20 cellular contexts compared by ENCODE assay signal in genomic region chr10:67925449-67926005, GRCh38. TPM values are rescaled to one million over a fixed set of nuclear protein-coding genes. Genes with fewer than 3 reads are reported as not detected.
DNase-seq lines count a peak whose midpoint lies in the region; ATAC-seq and TF ChIP-seq lines count a peak whose summit lies in the region.
"Had no signal": no experiment of that assay in that cellular context is flagged by ENCODE, and none has a peak within 500 bp of the region (broad histone marks: within the 10 kb centered on the region; RNA-seq: fewer than 3 reads in every experiment).

No MANE protein-coding gene starts in this region.

- no peaks in the 10 kb centered on the region for H3K4me1 Mint-ChIP-seq in CD8-positive, alpha-beta T cell (ENCODE audit: low read depth)
- H3K4me1 Mint-ChIP-seq: natural killer cell had no signal

- H3K23ac ChIP-seq in mesenchymal stem cell (ENCODE audit: low read length in 2 of 2): no peak overlapping the region

- DNase-seq in CD8-positive, alpha-beta T cell: no peak
- DNase-seq in HT1080 (ENCODE audit: low read depth) (peak; percentile 12), mammary epithelial cell (peak; percentile 35), mesenchymal stem cell (no peak), SW480 (ENCODE audit: low spot score) (no peak), kidney glomerular epithelial cell (lab: John Stamatoyannopoulos, UW) (no peak), GM19240 (ENCODE audit: insufficient read length, low spot score) (no peak)
- DNase-seq: activated CD8-positive, alpha-beta T cell treated with anti-CD3 and anti-CD28 coated beads for 36 hours; amygdala; colonic mucosa; DMS79 treated with DMSO at 0.1 percent for 48 hours; natural killer cell; NCI-H187 treated with DMSO at 0.1 percent for 48 hours; thyroid gland; WERI-Rb-1 had no signal

- H4K8ac ChIP-seq in mesenchymal stem cell (ENCODE audit: low read length): no peak overlapping the region

- H3K9ac ChIP-seq in mammary epithelial cell (ENCODE audit: insufficient read depth, low read length) (no peak overlapping the region), mesenchymal stem cell (ENCODE audit: low read length) (peak overlapping the region; percentile 37)

- H3K4me2 ChIP-seq in mammary epithelial cell (ENCODE audit: insufficient read depth, low read depth, low read length): no peak overlapping the region
- no peak overlapping the region for H3K4me2 ChIP-seq in mesenchymal stem cell (ENCODE audit: low read length, poor library complexity, severe bottlenecking)

- peak overlapping the region; percentile 37 for H3K27ac Mint-ChIP-seq in CD8-positive, alpha-beta T cell
- H3K27ac Mint-ChIP-seq: activated CD8-positive, alpha-beta T cell treated with anti-CD3 and anti-CD28 coated beads for 36 hours; activated T-helper 2 cell treated with anti-CD3 and anti-CD28 coated beads, Interferon-gamma antibody, Interleukin-2, Interleukin-4, amounts not matched to agents 10 μg/mL and 5 μg/mL and 100 μg/mL, durations not matched to agents 14 hours and 24 hours and 36 hours; natural killer cell; progenitor cell of endocrine pancreas; T-helper 1 cell treated with Interleukin-12 subunit alpha and Interleukin-12 subunit beta and Interleukin-4 antibody, amounts not matched to agents 30 μg/mL and 1 μg/mL, for 36 hours had no signal

- H3K18ac ChIP-seq in mesenchymal stem cell (ENCODE audit: low read depth in 1 of 2, low read length in 2 of 2): no peak overlapping the region

- H3K27me3 Mint-ChIP-seq in CD8-positive, alpha-beta T cell (ENCODE audit: low read depth): no peaks in the 10 kb centered on the region
- H3K27me3 Mint-ChIP-seq: activated CD8-positive, alpha-beta T cell treated with anti-CD3 and anti-CD28 coated beads for 36 hours; progenitor cell of endocrine pancreas had no signal

- intact Hi-C loops in CD8-positive, alpha-beta T cell (cut with DNase I, micrococcal nuclease): no loop called here
- intact Hi-C loops in mammary epithelial cell (cut with micrococcal nuclease): no loop called here

- H2BK120ac ChIP-seq in mesenchymal stem cell (ENCODE audit: low read depth, low read length): no peak overlapping the region

- no peaks in the 10 kb centered on the region for H3K9me3 ChIP-seq in CD8-positive, alpha-beta T cell (ENCODE audit: low read length)
- no peaks in the 10 kb centered on the region for H3K9me3 ChIP-seq in mammary epithelial cell (replicated peaks; ENCODE audit: insufficient read depth, low read length)
- H3K9me3 ChIP-seq in mesenchymal stem cell (ENCODE audit: control insufficient read depth, low read length): no peaks in the 10 kb centered on the region
- H3K9me3 ChIP-seq: colonic mucosa, thyroid gland had no signal

- H3K4me1 ChIP-seq in CD8-positive, alpha-beta T cell (ENCODE audit: insufficient read depth, low read length): no peaks in the 10 kb centered on the region
- H3K4me1 ChIP-seq in mammary epithelial cell (ENCODE audit: insufficient read depth, low read length) (no peaks in the 10 kb centered on the region), mesenchymal stem cell (ENCODE audit: control insufficient read depth, insufficient read depth, low read depth, low read length) (no peaks in the 10 kb centered on the region)
- H3K4me1 ChIP-seq: colonic mucosa, thyroid gland had no signal

- H2AFZ ChIP-seq in mammary epithelial cell (ENCODE audit: low read depth, low read length): no peak overlapping the region
- no peak overlapping the region for H2AFZ ChIP-seq in mesenchymal stem cell (ENCODE audit: low read depth, low read length)

- no peak overlapping the region for H2AK5ac ChIP-seq in mesenchymal stem cell (ENCODE audit: low read length, severe bottlenecking)

- H4K20me1 ChIP-seq in mammary epithelial cell (ENCODE audit: insufficient read depth, low read length): no peaks in the 10 kb centered on the region

- WGBS in mammary epithelial cell (ENCODE audit: low coverage, missing lambda C conversion rate): 93% methylated on average over 1 of the region's 1 CpG
- WGBS in mesenchymal stem cell: no CpG with 5 or more reads among the region's 1 CpG

- CTCF ChIA-PET in CD8-positive, alpha-beta T cell (lab: Charles Lee): no interaction called here
- CTCF ChIA-PET in mammary epithelial cell (lab: Charles Lee; ENCODE audit: low non-redundant PET): no interaction called here

- peaks cover 10% of the 10 kb centered on the region for H3K36me3 ChIP-seq in CD8-positive, alpha-beta T cell (ENCODE audit: insufficient read depth, low read length)
- H3K36me3 ChIP-seq in mammary epithelial cell (ENCODE audit: insufficient read depth, low read length): peaks cover 23% of the 10 kb centered on the region
- peaks cover 6 to 81% of the 10 kb centered on the region in 2 experiments for H3K36me3 ChIP-seq in mesenchymal stem cell (ENCODE audit: control insufficient read depth in 1 of 2, insufficient read depth in 2 of 2, low read depth in 1 of 2, low read length in 2 of 2)
- H3K36me3 ChIP-seq: colonic mucosa, WERI-Rb-1 had no signal

- no peak for ATAC-seq in CD8-positive, alpha-beta T cell
- ATAC-seq: activated CD8-positive, alpha-beta T cell treated with anti-CD3 and anti-CD28 coated beads for 36 hours; natural killer cell; Right ventricle myocardium inferior had no signal

- dilution Hi-C loops in mammary epithelial cell (cut with HindIII; ENCODE audit: low sequenced_read_pairs): no loop called here

- no peak overlapping the region for H3K4me3 ChIP-seq in CD8-positive, alpha-beta T cell (ENCODE audit: low read depth, low read length)
- H3K4me3 ChIP-seq in mammary epithelial cell (replicated peaks in 1 of 3; ENCODE audit: insufficient read depth in 1 of 3, low read depth in 2 of 3, low read length in 3 of 3): no peak overlapping the region
- no peak overlapping the region for H3K4me3 ChIP-seq in mesenchymal stem cell (ENCODE audit: insufficient read depth in 1 of 2, low read depth in 1 of 2, low read length in 2 of 2)
- H3K4me3 ChIP-seq: colonic mucosa, thyroid gland had no signal

- H3K27me3 ChIP-seq in CD8-positive, alpha-beta T cell (ENCODE audit: insufficient read depth, low read length): no peaks in the 10 kb centered on the region
- H3K27me3 ChIP-seq in mammary epithelial cell (ENCODE audit: insufficient read depth, low read length): no peaks in the 10 kb centered on the region
- H3K27me3 ChIP-seq in mesenchymal stem cell (ENCODE audit: control insufficient read depth in 1 of 2, insufficient read depth in 1 of 2, low read length in 2 of 2): no peaks in the 10 kb centered on the region
- H3K27me3 ChIP-seq: colonic mucosa, thyroid gland had no signal

- H3K9me3 Mint-ChIP-seq in CD8-positive, alpha-beta T cell: no peaks in the 10 kb centered on the region
- H3K9me3 Mint-ChIP-seq: activated CD8-positive, alpha-beta T cell treated with anti-CD3 and anti-CD28 coated beads for 36 hours; activated T-helper 2 cell treated with anti-CD3 and anti-CD28 coated beads, Interferon-gamma antibody, Interleukin-2, Interleukin-4, amounts not matched to agents 10 μg/mL and 5 μg/mL and 100 μg/mL, durations not matched to agents 14 hours and 24 hours and 36 hours; natural killer cell; T-helper 1 cell treated with Interleukin-12 subunit alpha and Interleukin-12 subunit beta and Interleukin-4 antibody, amounts not matched to agents 30 μg/mL and 1 μg/mL, for 36 hours had no signal

- no peak overlapping the region for H2BK12ac ChIP-seq in mesenchymal stem cell (ENCODE audit: low read length in 2 of 2)

- H3K27ac ChIP-seq in CD8-positive, alpha-beta T cell (ENCODE audit: low read depth, low read length): no peak overlapping the region
- H3K27ac ChIP-seq in mammary epithelial cell (ENCODE audit: insufficient read depth, low read depth, low read length): no peak overlapping the region
- no peak overlapping the region for H3K27ac ChIP-seq in mesenchymal stem cell (ENCODE audit: low read length, poor library complexity, severe bottlenecking)
- H3K27ac ChIP-seq: C4-2B, colonic mucosa, thyroid gland, WERI-Rb-1 had no signal

- no peak for TF ChIP-seq CTCF in CD8-positive, alpha-beta T cell (IDR thresholded peaks at IDR 0.05)
- no peak for TF ChIP-seq CTCF in mammary epithelial cell (conservative IDR thresholded peaks at IDR 0.05 in 1 of 2, IDR thresholded peaks at IDR 0.05 in 1 of 2; ENCODE audit: extremely low read depth in 1 of 2, insufficient read depth in 1 of 2, low read depth in 1 of 2, low read length in 2 of 2)

- no TSS peak for BruUV-seq in mammary epithelial cell (replicated peaks; lab: Mats Ljungman, UMichigan)

- in situ Hi-C loops in mammary epithelial cell (cut with MboI; ENCODE audit: low sequenced_read_pairs in 2 of 2): no loop called here

- no peak overlapping the region for H3K14ac ChIP-seq in mesenchymal stem cell (ENCODE audit: low read length in 2 of 2)

- no peaks in the 10 kb centered on the region for H3K79me2 ChIP-seq in mammary epithelial cell (ENCODE audit: insufficient read depth, low read length)

- H4K91ac ChIP-seq in mesenchymal stem cell (ENCODE audit: low read length): no peak overlapping the region

- no peak overlapping the region for H2BK15ac ChIP-seq in mesenchymal stem cell (ENCODE audit: low read depth, poor library complexity, severe bottlenecking)

- H3K4me3 Mint-ChIP-seq in CD8-positive, alpha-beta T cell: no peak overlapping the region
- H3K4me3 Mint-ChIP-seq: activated CD8-positive, alpha-beta T cell treated with anti-CD3 and anti-CD28 coated beads for 36 hours; natural killer cell; T-helper 1 cell treated with Interleukin-12 subunit alpha and Interleukin-12 subunit beta and Interleukin-4 antibody, amounts not matched to agents 30 μg/mL and 1 μg/mL, for 36 hours had no signal

- H3K36me3 Mint-ChIP-seq in CD8-positive, alpha-beta T cell: peaks cover 58% of the 10 kb centered on the region
- H3K36me3 Mint-ChIP-seq: natural killer cell had no signal

- peaks cover 12% of the 10 kb centered on the region for H3K79me1 ChIP-seq in mesenchymal stem cell (replicated peaks; ENCODE audit: low read length, poor library complexity, severe bottlenecking)

- H3K4ac ChIP-seq in mesenchymal stem cell (ENCODE audit: low read depth in 1 of 2, low read length in 2 of 2): no peak overlapping the region

- no peak overlapping the region for H2BK5ac ChIP-seq in mesenchymal stem cell (ENCODE audit: low read depth, low read length, poor library complexity, severe bottlenecking)

- POLR2A ChIA-PET in CD8-positive, alpha-beta T cell (lab: Charles Lee): no interaction called here

RNA-seq across cellular contexts. Expression of gene SIRT1, which starts 41.1 kb away (rescaled TPM):
- 10 to 100 TPM; 72.6 to 74.5 TPM for total RNA-seq in CD8-positive, alpha-beta T cell
- total RNA-seq in HT1080 (2014; rRNA removed; shearing (Covaris generic)): 10.4 and 12.1 TPM in 2 replicates
- polyA plus RNA-seq in HT1080 (2015; cell fraction: cytosol; rRNA removed): 12.3 and 15.3 TPM in 2 replicates
- polyA plus RNA-seq in HT1080 (2015; cell fraction: nucleus; rRNA removed): 12.5 and 13.7 TPM in 2 replicates
- 10 to 100 TPM; 12.3 to 14.5 TPM for total RNA-seq in mammary epithelial cell
- 4.6 TPM for polyA plus RNA-seq in mammary epithelial cell
- polyA minus RNA-seq in mammary epithelial cell: 2.0 TPM
- polyA plus RNA-seq in mesenchymal stem cell (2013, experiment 1 of 2): 6.7 TPM
- 8.2 TPM for polyA plus RNA-seq in mesenchymal stem cell (2013, experiment 2 of 2)

Comparison
In these comparisons a context has a peak if more than half of its experiments do, and no peak if none do; other contexts are left out.
1. DNase-seq: peak in HT1080 (single experiment) and mammary epithelial cell (single experiment); none in CD8-positive, alpha-beta T cell (0 of 7), mesenchymal stem cell (single experiment), SW480 (single experiment), kidney glomerular epithelial cell (single experiment) and GM19240 (single experiment).